8 cellular contexts compared by ENCODE assay signal in the genomic region with DNA sequence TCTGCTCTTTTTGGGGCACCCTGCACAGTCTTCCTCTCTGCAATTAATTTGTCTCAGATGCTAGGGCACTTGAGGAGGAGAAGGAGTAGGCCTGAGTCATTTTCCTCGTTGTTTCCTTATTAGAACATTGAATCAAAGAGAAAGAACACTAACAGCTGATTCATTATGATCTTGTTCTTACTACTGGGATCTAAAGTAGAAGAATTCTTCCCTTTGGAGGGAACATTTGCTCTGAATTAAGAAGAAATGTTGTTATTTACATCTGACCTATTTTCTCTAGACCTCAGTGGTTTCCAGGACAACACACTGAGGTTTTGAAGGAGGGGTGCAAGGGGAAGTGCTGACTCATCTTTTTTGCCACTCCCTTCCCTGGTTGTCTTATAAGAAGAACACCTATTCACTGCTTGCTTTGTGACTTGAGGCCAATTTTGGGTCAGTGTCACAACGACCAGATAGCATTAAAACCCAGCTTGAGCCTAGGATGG. TPM values are rescaled to one million over a fixed set of nuclear protein-coding genes. Genes with fewer than 3 reads are reported as not detected.
DNase-seq lines count a peak whose midpoint lies in the region; ATAC-seq lines count a peak whose summit lies in the region.

No MANE protein-coding gene starts in this region.

- in situ Hi-C loops in ACHN (cut with HindIII; ENCODE audit: low pct_ligation_motif_present, low pct_unique_long_range_greater_than_20kb, low sequenced_read_pairs), result no loop called here

- DNase-seq in AG08395 (ENCODE audit: low spot score) (peak; percentile 85), cerebellar cortex (ENCODE audit: low spot score) (no peak), NCI-H1048 (lab: John Stamatoyannopoulos, UW) (no peak), ACHN (no peak), NCI-H524 (lab: John Stamatoyannopoulos, UW) (no peak)

- peak overlapping the region; percentile 66 for H3K4me3 Mint-ChIP-seq in T-helper 1 cell treated with Interleukin-12 subunit alpha and Interleukin-12 subunit beta and Interleukin-4 antibody, amounts not matched to agents 30 μg/mL and 1 μg/mL, for 36 hours

- peaks cover 65% of the 10 kb centered on the region for H3K36me3 Mint-ChIP-seq in T-helper 1 cell treated with Interleukin-12 subunit alpha and Interleukin-12 subunit beta and Interleukin-4 antibody, amounts not matched to agents 30 μg/mL and 1 μg/mL, for 36 hours (ENCODE audit: low read depth)

- peak overlapping the region; percentile 91 for H3K27ac Mint-ChIP-seq in T-helper 1 cell treated with Interleukin-12 subunit alpha and Interleukin-12 subunit beta and Interleukin-4 antibody, amounts not matched to agents 30 μg/mL and 1 μg/mL, for 36 hours

- ATAC-seq in GM18520 (IDR thresholded peaks at IDR 0.05; ENCODE audit: unreplicated experiment), result peak; percentile 58
- peak; percentile 70 for ATAC-seq in esophagus mucosa

- no peaks in the 10 kb centered on the region for H3K27me3 Mint-ChIP-seq in T-helper 1 cell treated with Interleukin-12 subunit alpha and Interleukin-12 subunit beta and Interleukin-4 antibody, amounts not matched to agents 30 μg/mL and 1 μg/mL, for 36 hours (ENCODE audit: low read depth)

- peaks cover 44% of the 10 kb centered on the region for H3K4me1 Mint-ChIP-seq in T-helper 1 cell treated with Interleukin-12 subunit alpha and Interleukin-12 subunit beta and Interleukin-4 antibody, amounts not matched to agents 30 μg/mL and 1 μg/mL, for 36 hours (ENCODE audit: low read depth)

- H3K9me3 Mint-ChIP-seq in T-helper 1 cell treated with Interleukin-12 subunit alpha and Interleukin-12 subunit beta and Interleukin-4 antibody, amounts not matched to agents 30 μg/mL and 1 μg/mL, for 36 hours, result no peaks in the 10 kb centered on the region

RNA-seq across cellular contexts. Expression of a gene that starts 24.3 kb away (rescaled TPM):
- 51.0 TPM for total RNA-seq in esophagus mucosa
